16 cellular contexts compared by ENCODE assay signal in genomic region chr22:37577957-37578356, GRCh38. TPM values are rescaled to one million over a fixed set of nuclear protein-coding genes. Genes with fewer than 3 reads are reported as not detected.
A peak's percentile ranks its signal among the peaks of the same experiment; 100 is the strongest.
DNase-seq lines count a peak whose midpoint lies in the region; ATAC-seq and TF ChIP-seq lines count a peak whose summit lies in the region.
"Had no signal": no experiment of that assay in that cellular context is flagged by ENCODE, and none has a peak within 500 bp of the region (broad histone marks: within the 10 kb centered on the region; RNA-seq: fewer than 3 reads in every experiment).

No MANE protein-coding gene starts in this region.

- no peak overlapping the region for H3K4me3 Mint-ChIP-seq in Caco-2 (ENCODE audit: unreplicated experiment)
- H3K4me3 Mint-ChIP-seq: CD8-positive, alpha-beta memory T cell had no signal

- peak overlapping the region; percentile 73 for H3K4me2 ChIP-seq in hepatocyte
- H3K4me2 ChIP-seq in osteoblast (ENCODE audit: insufficient read depth, low read length): no peak overlapping the region

- H3K4me1 ChIP-seq in Caco-2 (peaks cover 35% of the 10 kb centered on the region), HEK293 (ENCODE audit: control insufficient read depth, insufficient read depth, low read length) (0 out of 2 replicates have a peak, but pooled peaks cover 3% of the 10 kb centered on the region), hepatocyte (ENCODE audit: insufficient read depth) (peaks cover 15% of the 10 kb centered on the region), osteoblast (ENCODE audit: insufficient read depth, low read length) (peaks cover 5% of the 10 kb centered on the region), breast epithelium (no peaks in the 10 kb centered on the region)

- H3K36me3 ChIP-seq in Caco-2 (ENCODE audit: control insufficient read depth, insufficient read depth, low read length): no peaks in the 10 kb centered on the region; the same call in 1 of the 2 replicates
- H3K36me3 ChIP-seq in HEK293 (ENCODE audit: control insufficient read depth in 2 of 2, insufficient read depth in 1 of 2, low read length in 2 of 2): no peaks in the 10 kb centered on the region
- no peaks in the 10 kb centered on the region for H3K36me3 ChIP-seq in hepatocyte (replicated peaks; ENCODE audit: insufficient read depth, low read depth)
- H3K36me3 ChIP-seq in osteoblast (ENCODE audit: insufficient read depth, low read length): no peaks in the 10 kb centered on the region
- H3K36me3 ChIP-seq in breast epithelium: no peaks in the 10 kb centered on the region

- TSS peak; percentile 44 for BruUV-seq in Caco-2 (replicated peaks; lab: Mats Ljungman, UMichigan)

- TF ChIP-seq CTCF in Caco-2 (IDR thresholded peaks at IDR 0.05; ENCODE audit: insufficient read depth in 1 of 2, low read depth in 1 of 2, low read length in 1 of 2, severe bottlenecking in 1 of 2, unreplicated experiment in 1 of 2): no peak
- no peak for TF ChIP-seq CTCF in HEK293 (tag by site-specific recombination; IDR thresholded peaks at IDR 0.05)
- TF ChIP-seq CTCF in hepatocyte (IDR thresholded peaks at IDR 0.05; ENCODE audit: poor library complexity): no peak
- no peak for TF ChIP-seq CTCF in osteoblast (IDR thresholded peaks at IDR 0.05; ENCODE audit: extremely low read depth, low read depth, low read length)
- TF ChIP-seq CTCF in breast epithelium (IDR thresholded peaks at IDR 0.05): no peak
- TF ChIP-seq CTCF in omental fat pad (IDR thresholded peaks at IDR 0.05): no peak

- no peaks in the 10 kb centered on the region for H3K27me3 Mint-ChIP-seq in Caco-2 (ENCODE audit: insufficient read depth, unreplicated experiment)

- CTCF ChIA-PET in Caco-2 (lab: Charles Lee): no interaction called here
- CTCF ChIA-PET in HEK293 (lab: Yijun Ruan, JAX): interaction anchor here (0.6 to 6.9 kb wide), 8 partner anchors 10 to 56 kb away, joined by 3 to 39 read pairs (median 4); no protein-coding TSS in a partner anchor

- intact Hi-C loops in Caco-2 (cut with micrococcal nuclease; ENCODE audit: unreplicated experiment): no loop called here
- intact Hi-C loops in breast epithelium (cut with DNase I; ENCODE audit: low total_unique reads): no loop called here

- 82% methylated on average over 5 of the region's 5 CpGs for WGBS in hepatocyte (ENCODE audit: low lambda C conversion rate, missing lambda C conversion rate)

- no peak overlapping the region for H3K4me3 ChIP-seq in Caco-2 (ENCODE audit: low read depth, low read length)
- no peak overlapping the region for H3K4me3 ChIP-seq in HEK293 (ENCODE audit: low read depth, low read length)
- no peak overlapping the region for H3K4me3 ChIP-seq in hepatocyte
- H3K4me3 ChIP-seq in osteoblast (ENCODE audit: insufficient read depth, low read length): no peak overlapping the region
- H3K4me3 ChIP-seq in breast epithelium: no peak overlapping the region

- H3K9me3 Mint-ChIP-seq in Caco-2 (ENCODE audit: unreplicated experiment): no peaks in the 10 kb centered on the region
- H3K9me3 Mint-ChIP-seq: CD8-positive, alpha-beta memory T cell had no signal

- H3K9me2 ChIP-seq in hepatocyte (replicated peaks; ENCODE audit: insufficient read depth): no peaks in the 10 kb centered on the region

- H3K36me3 Mint-ChIP-seq in Caco-2 (ENCODE audit: insufficient read depth, unreplicated experiment): peaks cover 30% of the 10 kb centered on the region

- TF ChIP-seq POLR2A in breast epithelium (IDR thresholded peaks at IDR 0.05): no peak

- H2AFZ ChIP-seq in hepatocyte (no peak overlapping the region), osteoblast (ENCODE audit: low read length) (no peak overlapping the region)

- H4K20me1 ChIP-seq in hepatocyte (ENCODE audit: insufficient read depth, poor library complexity, severe bottlenecking) (no peaks in the 10 kb centered on the region), osteoblast (ENCODE audit: insufficient read depth, low read length) (peaks cover 6% of the 10 kb centered on the region)

- peaks cover 19% of the 10 kb centered on the region for H3K4me1 Mint-ChIP-seq in Caco-2 (ENCODE audit: low read depth, unreplicated experiment)

- peak overlapping the region; percentile 72 for H3K27ac Mint-ChIP-seq in Caco-2 (ENCODE audit: unreplicated experiment)
- H3K27ac Mint-ChIP-seq: CD8-positive, alpha-beta memory T cell had no signal

- POLR2A ChIA-PET in Caco-2 (lab: Charles Lee) (no interaction called here), HEK293 (lab: Yijun Ruan, JAX) (no interaction called here)

- peaks cover 33% of the 10 kb centered on the region for H3K79me2 ChIP-seq in hepatocyte
- H3K79me2 ChIP-seq in osteoblast (ENCODE audit: insufficient read depth, low read length): no peaks in the 10 kb centered on the region

- DNase-seq in Caco-2 (no peak), hepatocyte (ENCODE audit: low spot score) (no peak), osteoblast (ENCODE audit: insufficient read length, low spot score, missing footprints) (peak; percentile 43), breast epithelium (ENCODE audit: low spot score in 2 of 2) (no peak), GOT3 (lab: John Stamatoyannopoulos, UW) (no peak), omental fat pad (ENCODE audit: low spot score) (no peak)
- DNase-seq: CD8-positive, alpha-beta memory T cell; DMS79; EL; HCEC 1CT; KBM-7 had no signal

- no peaks in the 10 kb centered on the region for H3K9me3 ChIP-seq in Caco-2
- H3K9me3 ChIP-seq in HEK293 (ENCODE audit: control insufficient read depth, insufficient read depth, low read depth, low read length): no peaks in the 10 kb centered on the region
- no peaks in the 10 kb centered on the region for H3K9me3 ChIP-seq in hepatocyte (ENCODE audit: low read depth)
- H3K9me3 ChIP-seq in osteoblast (ENCODE audit: low read depth, low read length): no peaks in the 10 kb centered on the region
- H3K9me3 ChIP-seq in breast epithelium: no peaks in the 10 kb centered on the region

- H3K27me3 ChIP-seq in Caco-2 (replicated peaks; ENCODE audit: control insufficient read depth, insufficient read depth, low read length): no peaks in the 10 kb centered on the region
- H3K27me3 ChIP-seq in hepatocyte: no peaks in the 10 kb centered on the region
- H3K27me3 ChIP-seq in osteoblast (ENCODE audit: insufficient read depth, low read length): peaks cover 2% of the 10 kb centered on the region
- H3K27me3 ChIP-seq in breast epithelium: no peaks in the 10 kb centered on the region

- H3K27ac ChIP-seq in HEK293 (ENCODE audit: extremely low read depth, low read depth, low read length): no peak overlapping the region
- peak overlapping the region; percentile 23 for H3K27ac ChIP-seq in hepatocyte
- H3K27ac ChIP-seq in osteoblast (ENCODE audit: low read depth, low read length): no peak overlapping the region
- H3K27ac ChIP-seq in breast epithelium: no peak overlapping the region
- H3K27ac ChIP-seq: HL-60 had no signal

- no peak for ATAC-seq in omental fat pad (ENCODE audit: low FRiP score)

TF ChIP-seq in HEK293, 187 proteins besides CTCF, POLR2A, EP300 and RAD21 (continues in another document):
- TF ChIP-seq ZNF701 (tag by site-specific recombination; IDR thresholded peaks at IDR 0.05): no peak

RNA-seq across cellular contexts. Expression of gene LGALS2, which starts 1.9 kb away (rescaled TPM):
- 33.2 and 35.2 TPM in 2 replicates for total RNA-seq in Caco-2 (2022)
- total RNA-seq in hepatocyte: 60.1 and 80.9 TPM in 2 replicates
- 115 and 125 TPM in 2 replicates for polyA plus RNA-seq in hepatocyte
- total RNA-seq in osteoblast: not detected in 2 replicates
- total RNA-seq in breast epithelium: under 1 TPM in 2 of 3 donors, not detected in 1; 0.80 to 0.88 TPM
- total RNA-seq in omental fat pad: 10 to 100 TPM in 1 of 4 donors, 1 to 10 TPM in 2, not detected in 1; 1.8 to 13.6 (median 3.6) TPM
- total RNA-seq: A673; CD8-positive, alpha-beta memory T cell; H4 had no signal
- polyA plus RNA-seq: BJ; CD8-positive, alpha-beta memory T cell had no signal

RNA-seq across cellular contexts. Expression of gene CDC42EP1, which starts 17.7 kb away (rescaled TPM):
- 75.0 and 76.1 TPM in 2 replicates for total RNA-seq in Caco-2 (2022)
- 31.4 and 34.6 TPM in 2 replicates for total RNA-seq in hepatocyte
- polyA plus RNA-seq in hepatocyte: 146 and 149 TPM in 2 replicates
- 28.6 and 35.5 TPM in 2 replicates for total RNA-seq in osteoblast
- total RNA-seq in breast epithelium: 10 to 100 TPM; 13.8 to 43.0 (median 29.8) TPM
- 10 to 100 TPM; 33.1 to 63.0 (median 39.2) TPM for total RNA-seq in omental fat pad
- polyA plus RNA-seq: CD8-positive, alpha-beta memory T cell had no signal

RNA-seq across cellular contexts. Expression of gene GGA1, which starts 30.7 kb away (rescaled TPM):
- total RNA-seq in Caco-2 (2022): 65.7 and 72.8 TPM in 2 replicates
- total RNA-seq in hepatocyte: 25.5 and 30.2 TPM in 2 replicates
- 51.5 and 75.3 TPM in 2 replicates for polyA plus RNA-seq in hepatocyte
- total RNA-seq in osteoblast: 36.2 and 38.6 TPM in 2 replicates
- total RNA-seq in breast epithelium: 10 to 100 TPM; 36.6 to 63.9 (median 54.7) TPM
- total RNA-seq in omental fat pad: 10 to 100 TPM; 28.7 to 50.7 (median 33.9) TPM

RNA-seq across cellular contexts. Expression of gene CARD10, which starts 58.7 kb away (rescaled TPM):
- total RNA-seq in Caco-2 (2022): 26.5 and 31.7 TPM in 2 replicates
- 19.1 and 23.4 TPM in 2 replicates for total RNA-seq in hepatocyte
- polyA plus RNA-seq in hepatocyte: 28.7 and 31.2 TPM in 2 replicates
- 11.9 and 12.7 TPM in 2 replicates for total RNA-seq in osteoblast
- 10 to 100 TPM in 2 of 3 donors, 1 to 10 TPM in 1; 2.9 to 12.1 (median 10.2) TPM for total RNA-seq in breast epithelium
- total RNA-seq in omental fat pad: 10 to 100 TPM in 1 of 4 donors, 1 to 10 TPM in 3; 2.5 to 18.8 (median 4.8) TPM
